ENCODE assay signal across 7 cellular contexts in genomic region chr7:66685663-66686062, GRCh38. TPM values are rescaled to one million over a fixed set of nuclear protein-coding genes. Genes with fewer than 3 reads are reported as not detected.
DNase-seq lines count a peak whose midpoint lies in the region; ATAC-seq and TF ChIP-seq lines count a peak whose summit lies in the region.
"Not testable (repeated sequence)": the region's sequence is repeated elsewhere in the genome, so short reads cannot be mapped to it uniquely, and the experiment has no call there.

No MANE protein-coding gene starts in this region.

- H3K27me3 ChIP-seq in prostate gland (replicated peaks; ENCODE audit: insufficient read depth) = not testable (repeated sequence)

- H3K4me1 ChIP-seq in mucosa of descending colon (ENCODE audit: low read depth); prostate gland (replicated peaks): not testable (repeated sequence)

- peak; percentile 53 for ATAC-seq in mucosa of descending colon

- not testable (repeated sequence) for H3K4me3 ChIP-seq in mucosa of descending colon, prostate gland

- not testable (repeated sequence) for TF ChIP-seq POLR2A in prostate gland (IDR thresholded peaks at IDR 0.05)

- not testable (repeated sequence) for TF ChIP-seq CTCF in C4-2B (conservative IDR thresholded peaks at IDR 0.05); VCaP (conservative IDR thresholded peaks at IDR 0.05); mucosa of descending colon (IDR thresholded peaks at IDR 0.05); prostate gland (IDR thresholded peaks at IDR 0.05)

- H3K4me3 Mint-ChIP-seq in dendritic cell treated with granulocyte-macrophage colony-stimulating factor and Interleukin-4, amounts not matched to agents 40 ng/mL and 50 ng/mL, for 4 days = not testable (repeated sequence)

- not testable (repeated sequence) for H3K9me3 ChIP-seq in mucosa of descending colon, prostate gland

- peak overlapping the region; percentile 47 for H3K27ac Mint-ChIP-seq in dendritic cell treated with granulocyte-macrophage colony-stimulating factor and Interleukin-4, amounts not matched to agents 40 ng/mL and 50 ng/mL, for 4 days

- not testable (repeated sequence) for H3K36me3 ChIP-seq in mucosa of descending colon (ENCODE audit: low read depth); prostate gland

- intact Hi-C loops in dendritic cell treated with granulocyte-macrophage colony-stimulating factor and Interleukin-4, amounts not matched to agents 40 ng/mL and 50 ng/mL, for 4 days (cut with micrococcal nuclease) = loop anchor here (10.0 kb wide), 1 partner anchor 131 kb away; no protein-coding TSS in a partner anchor
- intact Hi-C loops in mucosa of descending colon (cut with DNase I, micrococcal nuclease) = not testable (repeated sequence)
- intact Hi-C loops in prostate gland (cut with DNase I) = loop anchor here (2.0 to 10.0 kb wide), 2 partner anchors 63 to 159 kb away; no protein-coding TSS in a partner anchor

- H3K4me1 Mint-ChIP-seq in dendritic cell treated with granulocyte-macrophage colony-stimulating factor and Interleukin-4, amounts not matched to agents 40 ng/mL and 50 ng/mL, for 4 days (ENCODE audit: low read depth) = peaks cover 41% of the 10 kb centered on the region

- H3K27ac ChIP-seq in C4-2B (peak overlapping the region; percentile 4; the same call in 1 of the 2 replicates), VCaP (peak overlapping the region; percentile 80)
- not testable (repeated sequence) for H3K27ac ChIP-seq in prostate gland

- peaks cover 36% of the 10 kb centered on the region for H3K36me3 Mint-ChIP-seq in dendritic cell treated with granulocyte-macrophage colony-stimulating factor and Interleukin-4, amounts not matched to agents 40 ng/mL and 50 ng/mL, for 4 days (ENCODE audit: low read depth)

- not testable (repeated sequence) for H3K27me3 Mint-ChIP-seq in dendritic cell treated with granulocyte-macrophage colony-stimulating factor and Interleukin-4, amounts not matched to agents 40 ng/mL and 50 ng/mL, for 4 days

- DNase-seq in HT-29 (ENCODE audit: low spot score) (peak; percentile 22), NCI-H510A treated with DMSO at 0.1 percent for 48 hours (lab: John Stamatoyannopoulos, UW) (peak; percentile 5), mucosa of descending colon (peak in 1 of 3 donors; percentile 62), prostate gland (ENCODE audit: low spot score) (peak; percentile 44)

- 52% methylated on average over 4 of the region's 4 CpGs for WGBS in prostate gland

- peaks cover 16% of the 10 kb centered on the region for H3K9me3 Mint-ChIP-seq in dendritic cell treated with granulocyte-macrophage colony-stimulating factor and Interleukin-4, amounts not matched to agents 40 ng/mL and 50 ng/mL, for 4 days

RNA-seq across cellular contexts. Expression of gene RABGEF1, which starts 54.9 kb away (rescaled TPM):
- total RNA-seq in HT-29 (2014; rRNA removed; shearing (Covaris generic)) = 17.1 and 23.9 TPM in 2 replicates
- 10 to 100 TPM; 25.0 to 31.7 (median 26.9) TPM for total RNA-seq in mucosa of descending colon
- total RNA-seq in prostate gland = 10 to 100 TPM; 20.8 to 49.6 TPM

RNA-seq across cellular contexts. Expression of gene KCTD7, which starts 57.0 kb away (rescaled TPM):
- total RNA-seq in HT-29 (2014; rRNA removed; shearing (Covaris generic)) = 16.3 and 20.8 TPM in 2 replicates
- total RNA-seq in mucosa of descending colon (10 to 100 TPM in 1 of 3 donors, 1 to 10 TPM in 2; 7.4 to 24.8 (median 8.5) TPM), prostate gland (10 to 100 TPM; 17.7 to 61.0 TPM)
